4 cellular contexts compared by ENCODE assay signal in the genomic region with DNA sequence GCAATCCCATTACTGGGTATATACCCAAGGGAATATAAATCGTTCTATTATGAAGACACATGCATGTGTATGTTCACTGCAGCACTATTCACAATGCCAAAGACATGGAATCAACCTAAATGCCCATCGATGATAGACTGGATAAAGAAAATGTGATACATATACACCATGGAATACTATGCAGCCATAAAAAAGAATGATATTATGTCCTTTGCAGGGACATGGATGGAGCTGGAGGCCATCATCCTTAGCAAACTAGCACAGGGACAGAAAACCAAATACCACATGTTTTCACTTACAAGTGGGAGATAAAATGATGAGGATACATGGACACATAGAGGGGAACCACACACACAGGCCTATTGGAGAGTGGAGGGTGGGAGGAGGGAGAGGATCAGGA. TPM values are rescaled to one million over a fixed set of nuclear protein-coding genes. Genes with fewer than 3 reads are reported as not detected.
DNase-seq lines count a peak whose midpoint lies in the region; ATAC-seq, FAIRE-seq and TF ChIP-seq lines count a peak whose summit lies in the region.
"Not testable (repeated sequence)": the region's sequence is repeated elsewhere in the genome, so short reads cannot be mapped to it uniquely, and the experiment has no call there.

No MANE protein-coding gene starts in this region.

- BruUV-seq in K562 (replicated peaks; lab: Mats Ljungman, UMichigan) = not testable (repeated sequence)

- not testable (repeated sequence) for H3K9ac ChIP-seq in K562 (ENCODE audit: insufficient read depth in 1 of 2, low read depth in 2 of 2, low read length in 2 of 2)

- H3K4me3 ChIP-seq in HEK293 (ENCODE audit: low read depth, low read length); RWPE2 (ENCODE audit: severe bottlenecking); K562; esophagus squamous epithelium: not testable (repeated sequence)

- not testable (repeated sequence) for DNase-seq in RWPE2 (ENCODE audit: low spot score); K562 (ENCODE audit: extremely low read depth in 1 of 4, low spot score in 3 of 4); esophagus squamous epithelium (lab: John Stamatoyannopoulos, UW)

- H3K36me3 ChIP-seq in HEK293 (ENCODE audit: control insufficient read depth in 2 of 2, insufficient read depth in 1 of 2, low read length in 2 of 2); RWPE2 (ENCODE audit: low read depth); K562 (ENCODE audit: control insufficient read depth, insufficient read depth, low read length); esophagus squamous epithelium: not testable (repeated sequence)

- H3K27ac ChIP-seq in HEK293 (ENCODE audit: extremely low read depth, low read depth, low read length); K562 (ENCODE audit: extremely low read depth, low read depth, low read length): not testable (repeated sequence)
- peak overlapping the region; percentile 72 for H3K27ac ChIP-seq in RWPE2 (ENCODE audit: poor library complexity, severe bottlenecking)
- H3K27ac ChIP-seq in esophagus squamous epithelium = peak overlapping the region in 3 of 4 donors; percentile 11 to 73 (median 67)

- intact Hi-C loops in K562 (cut with micrococcal nuclease); esophagus squamous epithelium (cut with DNase I): not testable (repeated sequence)

- POLR2A ChIA-PET in HEK293 (lab: Yijun Ruan, JAX); K562 (lab: Yijun Ruan, JAX): not testable (repeated sequence)

- not testable (repeated sequence) for H3K27me3 ChIP-seq in RWPE2 (ENCODE audit: insufficient read depth, poor library complexity, severe bottlenecking); K562 (ENCODE audit: control insufficient read depth in 2 of 2, insufficient read depth in 2 of 2, low read length in 2 of 2); esophagus squamous epithelium

- TF ChIP-seq RAD21 in K562 (CRISPR knock-in tag; conservative IDR thresholded peaks at IDR 0.05 in 1 of 2, IDR thresholded peaks at IDR 0.05 in 1 of 2) = not testable (repeated sequence)

- H3K79me2 ChIP-seq in K562 (ENCODE audit: control insufficient read depth, insufficient read depth, low read length) = not testable (repeated sequence)

- not testable (repeated sequence) for H3K4me2 ChIP-seq in K562 (ENCODE audit: insufficient read depth, low read length)

- 31% methylated on average over 2 of the region's 2 CpGs for WGBS in K562 (ENCODE audit: insufficient coverage, low coverage, missing lambda C conversion rate)
- 91 to 94% methylated on average over 2 of the region's 2 CpGs for WGBS in esophagus squamous epithelium, 2 donors

- not testable (repeated sequence) for H3K9me3 ChIP-seq in HEK293 (ENCODE audit: control insufficient read depth, insufficient read depth, low read depth, low read length); RWPE2 (ENCODE audit: severe bottlenecking); K562 (replicated peaks; ENCODE audit: control insufficient read depth, insufficient read depth, low read depth, low read length); esophagus squamous epithelium

- CTCF ChIA-PET in HEK293 (lab: Yijun Ruan, JAX); K562 (lab: Yijun Ruan, JAX; ENCODE audit: low intra/inter-chr PET ratio): not testable (repeated sequence)

- not testable (repeated sequence) for TF ChIP-seq EP300 in K562 (IDR thresholded peaks at IDR 0.05; ENCODE audit: low read length)

- FAIRE-seq in K562 (lab: Jason Lieb, UNC) = not testable (repeated sequence)

- not testable (repeated sequence) for H2AFZ ChIP-seq in K562 (ENCODE audit: low read depth, low read length)

- TF ChIP-seq POLR2A in K562 (conservative IDR thresholded peaks at IDR 0.05); esophagus squamous epithelium (IDR thresholded peaks at IDR 0.05): not testable (repeated sequence)

- in situ Hi-C loops in K562 (cut with MboI) = not testable (repeated sequence)

- H4K20me1 ChIP-seq in K562 (replicated peaks; ENCODE audit: control insufficient read depth, insufficient read depth, low read length) = not testable (repeated sequence)

- H3K4me1 ChIP-seq in HEK293 (ENCODE audit: control insufficient read depth, insufficient read depth, low read length); K562 (replicated peaks in 1 of 2; ENCODE audit: control insufficient read depth in 2 of 2, insufficient read depth in 2 of 2, low read length in 2 of 2): not testable (repeated sequence)
- H3K4me1 ChIP-seq in RWPE2 (ENCODE audit: insufficient read depth, poor library complexity, severe bottlenecking) (peaks cover 24% of the 10 kb centered on the region), esophagus squamous epithelium (peaks cover 5 to 46% (median 23%) of the 10 kb centered on the region in 3 donors)

- TF ChIP-seq CTCF in HEK293 (tag by site-specific recombination; IDR thresholded peaks at IDR 0.05); RWPE2 (IDR thresholded peaks at IDR 0.05; ENCODE audit: poor library complexity, severe bottlenecking); K562 (IDR thresholded peaks at IDR 0.05 in 2 of 3, conservative IDR thresholded peaks at IDR 0.05 in 1 of 3; ENCODE audit: insufficient read depth in 2 of 3, low read depth in 1 of 3, low read length in 3 of 3); esophagus squamous epithelium (IDR thresholded peaks at IDR 0.05): not testable (repeated sequence)

- not testable (repeated sequence) for ATAC-seq in RWPE2 (ENCODE audit: low read depth); K562

- H3K9me1 ChIP-seq in K562 (ENCODE audit: control insufficient read depth, insufficient read depth, low read length) = not testable (repeated sequence)

TF ChIP-seq in HEK293, 187 proteins besides CTCF, POLR2A, EP300 and RAD21:
- peak; percentile 53; the same call in 1 of the 2 replicates for TF ChIP-seq ZNF146 (tag by site-specific recombination; IDR thresholded peaks at IDR 0.05)
TF ChIP-seq in HEK293: peak in this region for 1; not testable (repeated sequence) for 186.

TF ChIP-seq in K562, 482 proteins besides CTCF, POLR2A, EP300 and RAD21:
- TF ChIP-seq RBM25 (IDR thresholded peaks at IDR 0.05; ENCODE audit: low read depth, low read length, severe bottlenecking) (peak; percentile 26), BCOR (IDR thresholded peaks at IDR 0.05) (peak; percentile 33; the same call in 1 of the 2 replicates), ZNF146 (CRISPR knock-in tag; IDR thresholded peaks at IDR 0.05; ENCODE audit: unreplicated experiment) (peak; percentile 81), KDM1A (IDR thresholded peaks at IDR 0.05) (peak; percentile 26 to 50; a peak in 2 of 4 replicates)

RNA-seq across cellular contexts. Expression of a gene that starts 49.8 kb away (rescaled TPM):
- 42.3 and 108 TPM in 2 replicates for total RNA-seq in K562 (2011; cell fraction: chromatin; rRNA removed; ENCODE audit: low replicate concordance)
- 23.0 and 36.6 TPM in 2 replicates for total RNA-seq in K562 (2011; cell fraction: nucleolus; rRNA removed)
- 55.6 and 77.9 TPM in 2 replicates for total RNA-seq in K562 (2011; cell fraction: nucleoplasm; rRNA removed)
- total RNA-seq in K562 (2014; rRNA removed) (17.7 and 19.4 TPM in 2 replicates), K562 (2014; rRNA removed; fragmentation: Illumina TruSeq; extraction: Trizol) (33.4 and 38.6 TPM in 2 replicates), K562 (2015; rRNA removed; fragmentation: Illumina TruSeq; extraction: Trizol) (31.8 and 38.7 TPM in 2 replicates), K562 (2021) (31.1 and 33.2 TPM in 2 replicates), esophagus squamous epithelium (10 to 100 TPM; 17.9 to 33.8 (median 23.6) TPM)
- polyA plus RNA-seq in K562 (2011; rRNA removed) (21.3 and 33.2 TPM in 2 replicates), K562 (2014; fragmentation: Illumina TruSeq; extraction: Trizol) (27.3 and 32.8 TPM in 2 replicates), K562 (2014; fragmentation: Nextera tagmentation; extraction: Ambion mirVana) (10 to 100 TPM; 16.7 to 26.1 TPM), K562 (2014; rRNA removed) (21.1 and 21.6 TPM in 2 replicates)
- 4.3 and 9.6 TPM in 2 replicates for polyA plus RNA-seq in K562 (2011; cell fraction: cytosol; rRNA removed)
- 29.3 and 34.4 TPM in 2 replicates for polyA plus RNA-seq in K562 (2011; cell fraction: nucleus; rRNA removed)
- 21.2 and 27.6 TPM in 2 replicates for polyA plus RNA-seq in K562 (2012)
- 50.8 and 57.2 TPM in 2 replicates for polyA minus RNA-seq in K562 (2011; rRNA and poly(A)+ RNA removed)
- 15.0 and 22.5 TPM in 2 replicates for polyA minus RNA-seq in K562 (2011; cell fraction: cytosol; rRNA and poly(A)+ RNA removed)
- polyA minus RNA-seq in K562 (2011; cell fraction: nucleus; rRNA and poly(A)+ RNA removed) = 31.9 and 40.0 TPM in 2 replicates
